19 cellular contexts compared by ENCODE assay signal in the genomic region with DNA sequence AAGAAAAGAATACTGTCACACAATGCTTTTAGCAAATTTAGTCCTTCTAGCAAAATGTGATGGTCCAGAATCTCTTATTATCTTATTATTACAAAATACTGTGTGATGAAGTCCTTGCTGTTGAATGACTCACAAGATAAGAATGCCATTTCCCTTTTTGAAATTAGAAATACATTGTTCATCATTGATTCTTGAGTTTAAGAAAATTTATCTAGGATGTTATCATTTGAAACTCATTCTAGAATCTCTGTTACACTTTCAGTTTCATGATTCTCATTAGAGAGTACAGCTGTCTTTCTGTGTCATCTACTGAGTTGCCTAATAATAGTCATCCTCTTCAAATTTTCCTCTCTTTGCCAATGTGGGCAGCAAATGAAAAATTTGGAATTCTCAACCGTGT.
A peak's percentile ranks its signal among the peaks of the same experiment; 100 is the strongest.
DNase-seq lines count a peak whose midpoint lies in the region; ATAC-seq and TF ChIP-seq lines count a peak whose summit lies in the region.
"Had no signal": no experiment of that assay in that cellular context is flagged by ENCODE, and none has a peak within 500 bp of the region (broad histone marks: within the 10 kb centered on the region; RNA-seq: fewer than 3 reads in every experiment).

No MANE protein-coding gene starts in this region.

- peak overlapping the region; percentile 42 for H3K27ac ChIP-seq in RWPE1

- H3K4me3 ChIP-seq in fibroblast of pulmonary artery (replicated peaks; ENCODE audit: low read depth, low read length) = no peak overlapping the region

- ATAC-seq in GM21529 (IDR thresholded peaks at IDR 0.05; ENCODE audit: unreplicated experiment) (no peak), HG03039 (IDR thresholded peaks at IDR 0.05; ENCODE audit: unreplicated experiment) (no peak)
- ATAC-seq: activated CD8-positive, alpha-beta memory T cell treated with anti-CD3 and anti-CD28 coated beads, Interleukin-2, amount 10 ng/mL, durations not matched to agents 7 days and 5 days; activated T-helper 17 cell treated with anti-CD3 and anti-CD28 coated beads, Interleukin-2, amount 50 U/mL, for 72 hours; esophagus mucosa; left colon; stimulated activated naive B cell treated with anti-CD40 and anti-IgM and Interleukin-4, amounts not matched to agents 10 μg/mL and 1 μg/mL and 100 μg/mL, for 72 hours had no signal

- TF ChIP-seq CTCF in GM10248 (IDR thresholded peaks at IDR 0.05; ENCODE audit: control extremely low read depth, extremely low read depth, low read depth, missing control alignments) (no peak), RWPE1 (conservative IDR thresholded peaks at IDR 0.05; ENCODE audit: low read depth) (no peak), fibroblast of pulmonary artery (IDR thresholded peaks at IDR 0.05; ENCODE audit: low read length, missing control alignments) (no peak)

- POLR2A ChIA-PET in GM10248 (lab: Yijun Ruan, JAX) = interaction anchor here (0.5 to 2.0 kb wide), 2 partner anchors 10 to 110 kb away, joined by 4 to 5 read pairs; a partner anchor contains a TSS
- POLR2A ChIA-PET in RWPE1 (lab: Yijun Ruan, JAX; ENCODE audit: low non-redundant PET) = no interaction called here

- DNase-seq in AG08395 (ENCODE audit: low spot score) = peak; percentile 18
- DNase-seq in GM10248 (ENCODE audit: extremely low spot score) = peak; percentile 37
- peak; percentile 22 for DNase-seq in RWPE1 (ENCODE audit: low spot score)
- peak; percentile 59 for DNase-seq in fibroblast of pulmonary artery (ENCODE audit: low read depth)
- no peak for DNase-seq in hippocampal formation (lab: John Stamatoyannopoulos, UW)
- DNase-seq: activated CD4-positive, alpha-beta T cell treated with anti-CD3 and anti-CD28 coated beads for 4 hours; activated CD8-positive, alpha-beta memory T cell treated with anti-CD3 and anti-CD28 coated beads, Interleukin-2, amount 10 ng/mL, durations not matched to agents 7 days and 5 days; CD8-positive, alpha-beta memory T cell; DMS53; left colon; NCI-H748 treated with DMSO at 0.1 percent for 48 hours; nephron progenitor cell; Right ventricle myocardium superior; stimulated activated CD4-positive, alpha-beta T cell treated with anti-CD3 and anti-CD28 coated beads, Interleukin-2, amount 100 ng/mL, for 24 hours; stimulated activated naive B cell treated with anti-CD40 and anti-IgM and Interleukin-4, amounts not matched to agents 10 μg/mL and 1 μg/mL and 100 μg/mL, for 72 hours had no signal

- CTCF ChIA-PET in GM10248 (lab: Yijun Ruan, JAX) (interaction anchor here (1.5 kb wide), 1 partner anchor 19 kb away, joined by 3 read pairs; no protein-coding TSS in a partner anchor), RWPE1 (lab: Yijun Ruan, JAX) (no interaction called here)

Comparison
In these comparisons a context has a peak if more than half of its experiments do, and no peak if none do; other contexts are left out.
1. DNase-seq: peak in AG08395 (single experiment), GM10248 (single experiment), RWPE1 (single experiment) and fibroblast of pulmonary artery (single experiment); none in hippocampal formation (0 of 2).